In the genomic region with DNA sequence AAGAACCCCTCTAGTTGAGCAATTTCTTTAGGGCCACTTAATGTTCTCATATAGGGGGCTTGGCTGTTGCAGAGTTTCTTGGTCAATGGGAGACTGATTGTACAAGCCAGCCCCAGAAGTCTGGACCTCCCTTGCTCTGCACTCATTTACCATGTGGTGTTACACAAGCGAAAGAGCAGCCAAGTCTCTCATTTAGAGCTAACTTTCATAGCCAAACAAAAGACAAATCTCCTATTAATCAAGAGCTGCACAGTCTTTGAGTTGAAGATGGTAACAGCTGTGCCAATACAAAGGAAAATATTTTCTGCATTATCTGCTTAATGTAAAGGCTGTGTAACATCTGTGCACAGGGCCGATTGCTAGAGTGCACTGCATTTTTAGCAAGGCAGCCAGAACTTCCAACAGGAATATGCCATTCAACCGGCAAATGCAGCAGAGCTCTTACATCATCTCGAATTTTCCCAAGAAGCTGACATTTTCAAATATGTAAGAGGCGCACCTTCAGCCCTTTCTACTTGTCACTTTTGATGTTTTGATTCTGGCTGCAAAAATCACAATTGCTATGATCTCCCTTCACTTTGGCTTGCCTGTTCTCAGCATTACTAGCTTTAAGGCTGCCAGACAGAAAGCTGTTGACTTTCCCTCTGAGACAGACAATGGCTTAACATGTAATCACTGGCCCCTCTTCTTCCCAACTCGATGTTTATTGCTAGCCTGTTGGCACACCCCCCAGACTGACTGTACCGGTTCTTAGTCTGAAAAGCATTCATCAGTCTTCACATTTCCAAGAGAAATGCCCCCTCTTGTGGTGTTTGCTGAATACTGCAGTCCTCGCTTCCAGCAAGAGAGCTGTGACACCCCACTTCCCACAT, we compare ENCODE assay signal across 1 cellular context.
A peak's percentile ranks its signal among the peaks of the same experiment; 100 is the strongest.
TF ChIP-seq lines count a peak whose summit lies in the region.

No MANE protein-coding gene starts in this region.

TF ChIP-seq in HepG2, 621 proteins besides CTCF, POLR2A, EP300 and RAD21 (continued from another document and continues in another):
- TF ChIP-seq, protein P1, sequence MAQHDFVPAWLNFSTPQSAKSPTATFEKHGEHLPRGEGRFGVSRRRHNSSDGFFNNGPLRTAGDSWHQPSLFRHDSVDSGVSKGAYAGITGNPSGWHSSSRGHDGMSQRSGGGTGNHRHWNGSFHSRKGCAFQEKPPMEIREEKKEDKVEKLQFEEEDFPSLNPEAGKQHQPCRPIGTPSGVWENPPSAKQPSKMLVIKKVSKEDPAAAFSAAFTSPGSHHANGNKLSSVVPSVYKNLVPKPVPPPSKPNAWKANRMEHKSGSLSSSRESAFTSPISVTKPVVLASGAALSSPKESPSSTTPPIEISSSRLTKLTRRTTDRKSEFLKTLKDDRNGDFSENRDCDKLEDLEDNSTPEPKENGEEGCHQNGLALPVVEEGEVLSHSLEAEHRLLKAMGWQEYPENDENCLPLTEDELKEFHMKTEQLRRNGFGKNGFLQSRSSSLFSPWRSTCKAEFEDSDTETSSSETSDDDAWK (CRISPR knock-in tag; IDR thresholded peaks at IDR 0.05): no peak
- TF ChIP-seq FOXC1 (CRISPR knock-in tag; IDR thresholded peaks at IDR 0.05; ENCODE audit: borderline replicate concordance): no peak
- TF ChIP-seq, protein P2, sequence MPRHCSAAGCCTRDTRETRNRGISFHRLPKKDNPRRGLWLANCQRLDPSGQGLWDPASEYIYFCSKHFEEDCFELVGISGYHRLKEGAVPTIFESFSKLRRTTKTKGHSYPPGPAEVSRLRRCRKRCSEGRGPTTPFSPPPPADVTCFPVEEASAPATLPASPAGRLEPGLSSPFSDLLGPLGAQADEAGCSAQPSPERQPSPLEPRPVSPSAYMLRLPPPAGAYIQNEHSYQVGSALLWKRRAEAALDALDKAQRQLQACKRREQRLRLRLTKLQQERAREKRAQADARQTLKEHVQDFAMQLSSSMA (CRISPR knock-in tag; IDR thresholded peaks at IDR 0.05): no peak
- TF ChIP-seq, protein P3, sequence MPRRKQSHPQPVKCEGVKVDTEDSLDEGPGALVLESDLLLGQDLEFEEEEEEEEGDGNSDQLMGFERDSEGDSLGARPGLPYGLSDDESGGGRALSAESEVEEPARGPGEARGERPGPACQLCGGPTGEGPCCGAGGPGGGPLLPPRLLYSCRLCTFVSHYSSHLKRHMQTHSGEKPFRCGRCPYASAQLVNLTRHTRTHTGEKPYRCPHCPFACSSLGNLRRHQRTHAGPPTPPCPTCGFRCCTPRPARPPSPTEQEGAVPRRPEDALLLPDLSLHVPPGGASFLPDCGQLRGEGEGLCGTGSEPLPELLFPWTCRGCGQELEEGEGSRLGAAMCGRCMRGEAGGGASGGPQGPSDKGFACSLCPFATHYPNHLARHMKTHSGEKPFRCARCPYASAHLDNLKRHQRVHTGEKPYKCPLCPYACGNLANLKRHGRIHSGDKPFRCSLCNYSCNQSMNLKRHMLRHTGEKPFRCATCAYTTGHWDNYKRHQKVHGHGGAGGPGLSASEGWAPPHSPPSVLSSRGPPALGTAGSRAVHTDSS (CRISPR knock-in tag; conservative IDR thresholded peaks at IDR 0.05): no peak
- TF ChIP-seq STAG1 (CRISPR knock-in tag; IDR thresholded peaks at IDR 0.05): peak; percentile 82
- TF ChIP-seq MAZ (IDR thresholded peaks at IDR 0.05; ENCODE audit: borderline replicate concordance, low read depth, low read length): no peak
- TF ChIP-seq MAZ (CRISPR knock-in tag; IDR thresholded peaks at IDR 0.05; ENCODE audit: low read depth): no peak
- TF ChIP-seq KLF9 (CRISPR knock-in tag; IDR thresholded peaks at IDR 0.05; ENCODE audit: low read depth): no peak
- no peak for TF ChIP-seq MAFG (CRISPR knock-in tag; IDR thresholded peaks at IDR 0.05)
- no peak for TF ChIP-seq FOXA1 (IDR thresholded peaks at IDR 0.05)
- TF ChIP-seq FOXA1 (CRISPR knock-in tag; IDR thresholded peaks at IDR 0.05): no peak; the same call in 1 of the 2 replicates
- TF ChIP-seq, protein P4, sequence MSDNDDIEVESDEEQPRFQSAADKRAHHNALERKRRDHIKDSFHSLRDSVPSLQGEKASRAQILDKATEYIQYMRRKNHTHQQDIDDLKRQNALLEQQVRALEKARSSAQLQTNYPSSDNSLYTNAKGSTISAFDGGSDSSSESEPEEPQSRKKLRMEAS (IDR thresholded peaks at IDR 0.05): no peak
- TF ChIP-seq SSRP1 (CRISPR knock-in tag; IDR thresholded peaks at IDR 0.05): no peak
- no peak for TF ChIP-seq HDAC1 (CRISPR knock-in tag; IDR thresholded peaks at IDR 0.05)
- TF ChIP-seq SRSF9 (IDR thresholded peaks at IDR 0.05; ENCODE audit: borderline replicate concordance, insufficient read depth, low read depth, low read length, poor library complexity, severe bottlenecking): no peak
- TF ChIP-seq TARDBP (CRISPR knock-in tag; IDR thresholded peaks at IDR 0.05): no peak
- TF ChIP-seq MEF2D (CRISPR knock-in tag; IDR thresholded peaks at IDR 0.05): 0 out of 2 replicates have a peak, but pooled peaks have one; percentile 24
- no peak for TF ChIP-seq HOXA9 (CRISPR knock-in tag; IDR thresholded peaks at IDR 0.05; ENCODE audit: borderline replicate concordance)
- no peak for TF ChIP-seq MBNL3 (CRISPR knock-in tag; conservative IDR thresholded peaks at IDR 0.05)
- no peak; the same call in 1 of the 2 replicates for TF ChIP-seq ZMYM4 (CRISPR knock-in tag; IDR thresholded peaks at IDR 0.05)
- TF ChIP-seq ZNF264 (CRISPR knock-in tag; IDR thresholded peaks at IDR 0.05): 0 out of 2 replicates have a peak, but pooled peaks have one; percentile 44
- TF ChIP-seq SP1 (IDR thresholded peaks at IDR 0.05): no peak
- no peak for TF ChIP-seq SP1 (CRISPR knock-in tag; IDR thresholded peaks at IDR 0.05)
- no peak for TF ChIP-seq NRL (CRISPR knock-in tag; IDR thresholded peaks at IDR 0.05; ENCODE audit: borderline replicate concordance)
- TF ChIP-seq HDAC6 (IDR thresholded peaks at IDR 0.05; ENCODE audit: low read depth, low read length): no peak
- no peak for TF ChIP-seq NFYB (CRISPR knock-in tag; IDR thresholded peaks at IDR 0.05)
- no peak for TF ChIP-seq ZNF235 (CRISPR knock-in tag; IDR thresholded peaks at IDR 0.05; ENCODE audit: borderline replicate concordance)
- no peak for TF ChIP-seq CCDC6 (CRISPR knock-in tag; IDR thresholded peaks at IDR 0.05)
- TF ChIP-seq, protein P5, sequence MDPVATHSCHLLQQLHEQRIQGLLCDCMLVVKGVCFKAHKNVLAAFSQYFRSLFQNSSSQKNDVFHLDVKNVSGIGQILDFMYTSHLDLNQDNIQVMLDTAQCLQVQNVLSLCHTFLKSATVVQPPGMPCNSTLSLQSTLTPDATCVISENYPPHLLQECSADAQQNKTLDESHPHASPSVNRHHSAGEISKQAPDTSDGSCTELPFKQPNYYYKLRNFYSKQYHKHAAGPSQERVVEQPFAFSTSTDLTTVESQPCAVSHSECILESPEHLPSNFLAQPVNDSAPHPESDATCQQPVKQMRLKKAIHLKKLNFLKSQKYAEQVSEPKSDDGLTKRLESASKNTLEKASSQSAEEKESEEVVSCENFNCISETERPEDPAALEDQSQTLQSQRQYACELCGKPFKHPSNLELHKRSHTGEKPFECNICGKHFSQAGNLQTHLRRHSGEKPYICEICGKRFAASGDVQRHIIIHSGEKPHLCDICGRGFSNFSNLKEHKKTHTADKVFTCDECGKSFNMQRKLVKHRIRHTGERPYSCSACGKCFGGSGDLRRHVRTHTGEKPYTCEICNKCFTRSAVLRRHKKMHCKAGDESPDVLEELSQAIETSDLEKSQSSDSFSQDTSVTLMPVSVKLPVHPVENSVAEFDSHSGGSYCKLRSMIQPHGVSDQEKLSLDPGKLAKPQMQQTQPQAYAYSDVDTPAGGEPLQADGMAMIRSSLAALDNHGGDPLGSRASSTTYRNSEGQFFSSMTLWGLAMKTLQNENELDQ (CRISPR knock-in tag; IDR thresholded peaks at IDR 0.05; ENCODE audit: borderline replicate concordance): peak; percentile 74; the same call in 1 of the 2 replicates
- TF ChIP-seq NFKB2 (CRISPR knock-in tag; IDR thresholded peaks at IDR 0.05; ENCODE audit: borderline replicate concordance): no peak
- TF ChIP-seq KLF16 (CRISPR knock-in tag; IDR thresholded peaks at IDR 0.05): 0 out of 4 replicates have a peak, but pooled peaks of 1 of the 2 experiments have one; percentile 31
- TF ChIP-seq SIX4 (CRISPR knock-in tag; IDR thresholded peaks at IDR 0.05): no peak
- TF ChIP-seq ZFAT (CRISPR knock-in tag; conservative IDR thresholded peaks at IDR 0.05): 0 out of 2 replicates have a peak, but pooled peaks have one; percentile 22
- TF ChIP-seq, protein P6, sequence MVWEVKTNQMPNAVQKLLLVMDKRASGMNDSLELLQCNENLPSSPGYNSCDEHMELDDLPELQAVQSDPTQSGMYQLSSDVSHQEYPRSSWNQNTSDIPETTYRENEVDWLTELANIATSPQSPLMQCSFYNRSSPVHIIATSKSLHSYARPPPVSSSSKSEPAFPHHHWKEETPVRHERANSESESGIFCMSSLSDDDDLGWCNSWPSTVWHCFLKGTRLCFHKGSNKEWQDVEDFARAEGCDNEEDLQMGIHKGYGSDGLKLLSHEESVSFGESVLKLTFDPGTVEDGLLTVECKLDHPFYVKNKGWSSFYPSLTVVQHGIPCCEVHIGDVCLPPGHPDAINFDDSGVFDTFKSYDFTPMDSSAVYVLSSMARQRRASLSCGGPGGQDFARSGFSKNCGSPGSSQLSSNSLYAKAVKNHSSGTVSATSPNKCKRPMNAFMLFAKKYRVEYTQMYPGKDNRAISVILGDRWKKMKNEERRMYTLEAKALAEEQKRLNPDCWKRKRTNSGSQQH (CRISPR knock-in tag; IDR thresholded peaks at IDR 0.05; ENCODE audit: low read depth): 0 out of 2 replicates have a peak, but pooled peaks have one; percentile 38
- TF ChIP-seq EZH2 (conservative IDR thresholded peaks at IDR 0.05; ENCODE audit: low read depth, low read length): no peak; the same call in 1 of the 2 replicates
- TF ChIP-seq SOX5 (CRISPR knock-in tag; IDR thresholded peaks at IDR 0.05; ENCODE audit: borderline replicate concordance): 0 out of 2 replicates have a peak, but pooled peaks have one; percentile 22
- no peak for TF ChIP-seq ZNF589 (CRISPR knock-in tag; conservative IDR thresholded peaks at IDR 0.05)
- TF ChIP-seq, protein P7, sequence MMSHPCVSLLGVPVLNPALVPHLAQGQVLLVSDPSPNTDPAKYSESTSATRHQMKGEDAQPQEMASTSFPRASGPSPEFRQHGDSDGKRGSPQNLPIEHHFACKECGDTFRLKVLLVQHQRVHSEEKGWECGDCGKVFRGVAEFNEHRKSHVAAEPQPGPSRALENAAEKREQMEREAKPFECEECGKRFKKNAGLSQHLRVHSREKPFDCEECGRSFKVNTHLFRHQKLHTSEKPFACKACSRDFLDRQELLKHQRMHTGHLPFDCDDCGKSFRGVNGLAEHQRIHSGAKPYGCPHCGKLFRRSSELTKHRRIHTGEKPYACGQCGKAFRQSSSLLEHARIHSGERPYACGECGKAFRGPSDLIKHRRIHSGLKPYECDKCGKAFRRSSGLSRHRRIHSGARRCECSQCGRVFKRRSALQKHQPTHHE (CRISPR knock-in tag; IDR thresholded peaks at IDR 0.05; ENCODE audit: borderline replicate concordance): no peak
- no peak for TF ChIP-seq HNF4A (CRISPR knock-in tag; IDR thresholded peaks at IDR 0.05)
- no peak for TF ChIP-seq MXD4 (CRISPR knock-in tag; IDR thresholded peaks at IDR 0.05)
- TF ChIP-seq MED8 (CRISPR knock-in tag; IDR thresholded peaks at IDR 0.05; ENCODE audit: insufficient replicate concordance): no peak
- no peak for TF ChIP-seq NFE2L2 (IDR thresholded peaks at IDR 0.05; ENCODE audit: low read length)
- TF ChIP-seq ZNF329 (CRISPR knock-in tag; IDR thresholded peaks at IDR 0.05; ENCODE audit: low read depth): no peak
- TF ChIP-seq, protein P8, sequence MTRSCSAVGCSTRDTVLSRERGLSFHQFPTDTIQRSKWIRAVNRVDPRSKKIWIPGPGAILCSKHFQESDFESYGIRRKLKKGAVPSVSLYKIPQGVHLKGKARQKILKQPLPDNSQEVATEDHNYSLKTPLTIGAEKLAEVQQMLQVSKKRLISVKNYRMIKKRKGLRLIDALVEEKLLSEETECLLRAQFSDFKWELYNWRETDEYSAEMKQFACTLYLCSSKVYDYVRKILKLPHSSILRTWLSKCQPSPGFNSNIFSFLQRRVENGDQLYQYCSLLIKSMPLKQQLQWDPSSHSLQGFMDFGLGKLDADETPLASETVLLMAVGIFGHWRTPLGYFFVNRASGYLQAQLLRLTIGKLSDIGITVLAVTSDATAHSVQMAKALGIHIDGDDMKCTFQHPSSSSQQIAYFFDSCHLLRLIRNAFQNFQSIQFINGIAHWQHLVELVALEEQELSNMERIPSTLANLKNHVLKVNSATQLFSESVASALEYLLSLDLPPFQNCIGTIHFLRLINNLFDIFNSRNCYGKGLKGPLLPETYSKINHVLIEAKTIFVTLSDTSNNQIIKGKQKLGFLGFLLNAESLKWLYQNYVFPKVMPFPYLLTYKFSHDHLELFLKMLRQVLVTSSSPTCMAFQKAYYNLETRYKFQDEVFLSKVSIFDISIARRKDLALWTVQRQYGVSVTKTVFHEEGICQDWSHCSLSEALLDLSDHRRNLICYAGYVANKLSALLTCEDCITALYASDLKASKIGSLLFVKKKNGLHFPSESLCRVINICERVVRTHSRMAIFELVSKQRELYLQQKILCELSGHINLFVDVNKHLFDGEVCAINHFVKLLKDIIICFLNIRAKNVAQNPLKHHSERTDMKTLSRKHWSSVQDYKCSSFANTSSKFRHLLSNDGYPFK (CRISPR knock-in tag; IDR thresholded peaks at IDR 0.05; ENCODE audit: borderline replicate concordance): no peak
- TF ChIP-seq TOE1 (CRISPR knock-in tag; IDR thresholded peaks at IDR 0.05): 0 out of 2 replicates have a peak, but pooled peaks have one; percentile 53
- peak; percentile 53; the same call in 1 of the 2 replicates for TF ChIP-seq ZNF501 (CRISPR knock-in tag; IDR thresholded peaks at IDR 0.05)
- TF ChIP-seq, protein P9, sequence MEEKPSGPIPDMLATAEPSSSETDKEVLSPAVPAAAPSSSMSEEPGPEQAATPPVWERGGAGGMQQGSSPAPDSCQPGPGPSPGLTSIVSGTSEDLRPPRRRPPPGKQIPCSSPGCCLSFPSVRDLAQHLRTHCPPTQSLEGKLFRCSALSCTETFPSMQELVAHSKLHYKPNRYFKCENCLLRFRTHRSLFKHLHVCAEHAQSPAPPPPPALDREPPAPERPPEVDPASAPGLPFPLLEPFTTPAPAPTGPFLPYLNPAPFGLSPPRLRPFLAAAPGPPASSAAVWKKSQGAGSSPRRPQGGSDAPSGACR (CRISPR knock-in tag; IDR thresholded peaks at IDR 0.05): no peak
- TF ChIP-seq ZNF768 (CRISPR knock-in tag; IDR thresholded peaks at IDR 0.05): no peak
- TF ChIP-seq SUZ12 (IDR thresholded peaks at IDR 0.05; ENCODE audit: low read depth, low read length): no peak
- no peak for TF ChIP-seq ISX (CRISPR knock-in tag; conservative IDR thresholded peaks at IDR 0.05)
- no peak for TF ChIP-seq SAFB2 (CRISPR knock-in tag; IDR thresholded peaks at IDR 0.05; ENCODE audit: borderline replicate concordance, low read depth)
- TF ChIP-seq ZSCAN31 (CRISPR knock-in tag; IDR thresholded peaks at IDR 0.05; ENCODE audit: low read depth): no peak
- no peak for TF ChIP-seq KLF12 (CRISPR knock-in tag; IDR thresholded peaks at IDR 0.05; ENCODE audit: borderline replicate concordance)
- TF ChIP-seq, protein P10, sequence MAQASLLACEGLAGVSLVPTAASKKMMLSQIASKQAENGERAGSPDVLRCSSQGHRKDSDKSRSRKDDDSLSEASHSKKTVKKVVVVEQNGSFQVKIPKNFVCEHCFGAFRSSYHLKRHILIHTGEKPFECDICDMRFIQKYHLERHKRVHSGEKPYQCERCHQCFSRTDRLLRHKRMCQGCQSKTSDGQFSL (CRISPR knock-in tag; IDR thresholded peaks at IDR 0.05): peak; percentile 54; the same call in 1 of the 2 replicates
- TF ChIP-seq ATF7-NPFF (CRISPR knock-in tag; IDR thresholded peaks at IDR 0.05; ENCODE audit: low read depth): no peak
- TF ChIP-seq ZMYM2 (CRISPR knock-in tag; IDR thresholded peaks at IDR 0.05): no peak
- TF ChIP-seq ZNF160 (CRISPR knock-in tag; IDR thresholded peaks at IDR 0.05): no peak
- no peak for TF ChIP-seq ETV5 (CRISPR knock-in tag; IDR thresholded peaks at IDR 0.05; ENCODE audit: borderline replicate concordance)
- TF ChIP-seq RBAK (CRISPR knock-in tag; IDR thresholded peaks at IDR 0.05): no peak
